In the genomic region with DNA sequence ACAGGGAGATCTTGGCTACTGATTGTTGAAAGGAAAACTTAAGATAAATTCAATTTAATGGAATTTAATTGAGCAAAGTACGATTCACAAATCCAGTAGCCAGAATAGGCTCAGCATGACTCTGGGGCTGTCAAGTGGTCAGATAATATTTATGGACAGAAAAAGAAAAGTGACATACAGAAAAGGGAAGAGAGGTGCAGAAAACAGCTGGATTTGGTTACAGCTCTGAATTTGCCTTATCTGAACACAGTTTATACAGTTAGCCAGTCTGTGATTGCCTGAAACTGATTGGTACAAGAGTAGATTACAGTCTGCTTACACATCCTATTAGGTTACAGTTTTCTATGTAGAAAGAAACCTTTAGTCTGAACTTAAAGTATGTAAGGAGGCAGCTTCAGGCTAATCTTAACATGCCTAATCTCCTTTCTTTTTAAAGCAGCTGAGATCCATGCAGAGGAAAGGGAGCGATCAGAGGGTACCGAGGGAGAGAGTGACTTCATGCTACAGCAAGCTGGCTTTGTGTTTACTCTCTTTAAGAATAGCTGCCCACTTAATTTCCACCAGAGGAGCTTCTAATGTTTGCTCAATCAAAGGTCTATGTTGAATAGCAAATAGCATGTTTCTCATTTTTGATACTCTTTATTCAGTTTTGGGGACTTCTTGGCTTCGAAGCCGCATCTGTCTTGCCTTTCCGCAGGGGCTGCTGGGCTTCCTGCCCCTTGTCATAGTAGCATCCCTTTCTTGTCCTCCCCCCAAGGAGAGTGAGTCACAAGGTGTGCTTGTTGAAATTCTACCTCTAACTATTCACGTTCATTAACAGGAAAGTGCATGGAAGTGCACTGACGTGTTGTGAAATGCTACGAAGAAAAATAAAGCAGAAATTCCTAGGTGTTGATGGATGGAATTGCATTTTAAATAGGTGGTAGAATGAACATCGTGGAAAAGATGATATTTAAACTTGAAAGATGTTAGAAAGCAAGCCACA, we compare ENCODE assay signal across 13 cellular contexts.
DNase-seq lines count a peak whose midpoint lies in the region; ATAC-seq and TF ChIP-seq lines count a peak whose summit lies in the region.
"Had no signal": no experiment of that assay in that cellular context is flagged by ENCODE, and none has a peak within 500 bp of the region (broad histone marks: within the 10 kb centered on the region; RNA-seq: fewer than 3 reads in every experiment).

No MANE protein-coding gene starts in this region.

- no peak for DNase-seq in GM23338 (ENCODE audit: low spot score)
- peak; percentile 29 for DNase-seq in WERI-Rb-1
- DNase-seq in neural progenitor cell (ENCODE audit: low spot score) = peak; percentile 4
- no peak for DNase-seq in H4 (ENCODE audit: low spot score)
- DNase-seq: CD8-positive, alpha-beta memory T cell; EL; HCEC 1CT; NCI-H1092 treated with DMSO at 0.1 percent for 48 hours; NCI-H187 treated with DMSO at 0.1 percent for 48 hours; T-cell had no signal

- no peaks in the 10 kb centered on the region for H3K79me2 ChIP-seq in GM23338 (replicated peaks; ENCODE audit: insufficient read depth)
- no peaks in the 10 kb centered on the region for H3K79me2 ChIP-seq in Loucy (ENCODE audit: insufficient read depth, low read length)
- no peaks in the 10 kb centered on the region for H3K79me2 ChIP-seq in neural progenitor cell (ENCODE audit: low read depth)

- H3K4me1 Mint-ChIP-seq in GM23338 (peaks cover 4% of the 10 kb centered on the region; the same call in 2 of the 3 replicates), neural progenitor cell (peaks cover 24% of the 10 kb centered on the region)
- H3K4me1 Mint-ChIP-seq: CD8-positive, alpha-beta memory T cell; T-cell had no signal

- H3K9me2 ChIP-seq in GM23338 (ENCODE audit: insufficient read depth) (no peaks in the 10 kb centered on the region), Loucy (replicated peaks; ENCODE audit: low read depth, low read length) (no peaks in the 10 kb centered on the region)

- H3K9me3 Mint-ChIP-seq in GM23338 = peaks cover 8% of the 10 kb centered on the region; the same call in 2 of the 3 replicates
- H3K9me3 Mint-ChIP-seq in neural progenitor cell = no peaks in the 10 kb centered on the region
- H3K9me3 Mint-ChIP-seq: CD8-positive, alpha-beta memory T cell; T-cell had no signal

- H3K4me3 Mint-ChIP-seq in GM23338 = no peak overlapping the region
- H3K4me3 Mint-ChIP-seq in neural progenitor cell = no peak overlapping the region
- H3K4me3 Mint-ChIP-seq: CD8-positive, alpha-beta memory T cell; T-cell had no signal

- H3K36me3 Mint-ChIP-seq in GM23338 (ENCODE audit: low read depth) (no peaks in the 10 kb centered on the region), neural progenitor cell (no peaks in the 10 kb centered on the region)
- H3K36me3 Mint-ChIP-seq: CD8-positive, alpha-beta memory T cell; T-cell had no signal

- H3K4me2 ChIP-seq in GM23338 = no peak overlapping the region
- H3K4me2 ChIP-seq in Loucy (ENCODE audit: low read depth, low read length, poor library complexity, severe bottlenecking) = no peak overlapping the region
- no peak overlapping the region for H3K4me2 ChIP-seq in neural progenitor cell

- H3K27ac Mint-ChIP-seq in GM23338 (no peak overlapping the region), neural progenitor cell (peak overlapping the region; percentile 2)
- H3K27ac Mint-ChIP-seq: CD8-positive, alpha-beta memory T cell; T-cell had no signal

- TF ChIP-seq CTCF in GM23338 (conservative IDR thresholded peaks at IDR 0.05; ENCODE audit: low read depth in 2 of 2) = no peak
- TF ChIP-seq CTCF in Loucy (conservative IDR thresholded peaks at IDR 0.05; ENCODE audit: low read length) = no peak
- TF ChIP-seq CTCF in WERI-Rb-1 (IDR thresholded peaks at IDR 0.05; ENCODE audit: low read depth, low read length) = no peak
- no peak for TF ChIP-seq CTCF in neural progenitor cell (IDR thresholded peaks at IDR 0.05)

- ATAC-seq in GM23338 (no peak), GM18498 (IDR thresholded peaks at IDR 0.05; ENCODE audit: unreplicated experiment) (no peak), GM18868 (IDR thresholded peaks at IDR 0.05; ENCODE audit: unreplicated experiment) (no peak)
- ATAC-seq: T-cell had no signal

- H3K4me3 ChIP-seq in GM23338 = no peak overlapping the region
- H3K4me3 ChIP-seq in Loucy (ENCODE audit: low read length, poor library complexity, severe bottlenecking) = no peak overlapping the region
- no peak overlapping the region for H3K4me3 ChIP-seq in WERI-Rb-1 (ENCODE audit: low read depth, low read length)
- no peak overlapping the region for H3K4me3 ChIP-seq in neural progenitor cell

- H3K27me3 Mint-ChIP-seq in GM23338 (ENCODE audit: insufficient read depth, low read depth, poor library complexity) (no peaks in the 10 kb centered on the region), neural progenitor cell (ENCODE audit: insufficient read depth, low read depth) (peaks cover 3% of the 10 kb centered on the region)
- H3K27me3 Mint-ChIP-seq: CD8-positive, alpha-beta memory T cell; T-cell had no signal

- no peaks in the 10 kb centered on the region for H3K36me3 ChIP-seq in GM23338 (ENCODE audit: insufficient read depth)
- H3K36me3 ChIP-seq in Loucy (ENCODE audit: insufficient read depth, low read length) = no peaks in the 10 kb centered on the region
- H3K36me3 ChIP-seq in WERI-Rb-1 = no peaks in the 10 kb centered on the region
- H3K36me3 ChIP-seq in neural progenitor cell = no peaks in the 10 kb centered on the region

- H2AFZ ChIP-seq in GM23338 (peak overlapping the region; percentile 60), Loucy (ENCODE audit: low read length) (peak overlapping the region; percentile 36; the same call in 1 of the 2 replicates), neural progenitor cell (replicated peaks) (peak overlapping the region; percentile 40)

- H3K9me3 ChIP-seq in Loucy (ENCODE audit: insufficient read depth, low read depth, low read length) (no peaks in the 10 kb centered on the region), WERI-Rb-1 (ENCODE audit: severe bottlenecking) (no peaks in the 10 kb centered on the region), neural progenitor cell (ENCODE audit: low read depth) (no peaks in the 10 kb centered on the region)

- H4K20me1 ChIP-seq in GM23338 (replicated peaks; ENCODE audit: insufficient read depth) (no peaks in the 10 kb centered on the region), Loucy (ENCODE audit: insufficient read depth, low read length, poor library complexity, severe bottlenecking) (no peaks in the 10 kb centered on the region), neural progenitor cell (ENCODE audit: low read depth) (no peaks in the 10 kb centered on the region)

- H3K4me1 ChIP-seq in GM23338 (ENCODE audit: insufficient read depth) = no peaks in the 10 kb centered on the region; the same call in 1 of the 2 replicates
- H3K4me1 ChIP-seq in Loucy (ENCODE audit: insufficient read depth, low read length, poor library complexity, severe bottlenecking) = no peaks in the 10 kb centered on the region
- no peaks in the 10 kb centered on the region for H3K4me1 ChIP-seq in neural progenitor cell

- no peak overlapping the region for H3K9ac ChIP-seq in Loucy (ENCODE audit: low read depth, low read length, poor library complexity, severe bottlenecking)
- no peak overlapping the region for H3K9ac ChIP-seq in neural progenitor cell

- no peaks in the 10 kb centered on the region for H3F3A ChIP-seq in GM23338 (replicated peaks; ENCODE audit: low read depth)
- H3F3A ChIP-seq in Loucy (ENCODE audit: low read depth) = no peaks in the 10 kb centered on the region
- H3F3A ChIP-seq in neural progenitor cell (ENCODE audit: low read depth) = no peaks in the 10 kb centered on the region

- H3K27ac ChIP-seq in GM23338 (ENCODE audit: low read depth) = no peak overlapping the region
- no peak overlapping the region for H3K27ac ChIP-seq in WERI-Rb-1
- H3K27ac ChIP-seq in neural progenitor cell = no peak overlapping the region

- no peaks in the 10 kb centered on the region for H3K27me3 ChIP-seq in GM23338 (ENCODE audit: insufficient read depth)
- H3K27me3 ChIP-seq in Loucy (ENCODE audit: insufficient read depth, low read length, poor library complexity, severe bottlenecking) = no peaks in the 10 kb centered on the region
- no peaks in the 10 kb centered on the region for H3K27me3 ChIP-seq in WERI-Rb-1 (ENCODE audit: insufficient read depth, low read depth, severe bottlenecking)
- H3K27me3 ChIP-seq in neural progenitor cell = no peaks in the 10 kb centered on the region

TF ChIP-seq in GM23338, 12 proteins besides CTCF, POLR2A, EP300 and RAD21 (continues in another document):
- TF ChIP-seq, protein P1, sequence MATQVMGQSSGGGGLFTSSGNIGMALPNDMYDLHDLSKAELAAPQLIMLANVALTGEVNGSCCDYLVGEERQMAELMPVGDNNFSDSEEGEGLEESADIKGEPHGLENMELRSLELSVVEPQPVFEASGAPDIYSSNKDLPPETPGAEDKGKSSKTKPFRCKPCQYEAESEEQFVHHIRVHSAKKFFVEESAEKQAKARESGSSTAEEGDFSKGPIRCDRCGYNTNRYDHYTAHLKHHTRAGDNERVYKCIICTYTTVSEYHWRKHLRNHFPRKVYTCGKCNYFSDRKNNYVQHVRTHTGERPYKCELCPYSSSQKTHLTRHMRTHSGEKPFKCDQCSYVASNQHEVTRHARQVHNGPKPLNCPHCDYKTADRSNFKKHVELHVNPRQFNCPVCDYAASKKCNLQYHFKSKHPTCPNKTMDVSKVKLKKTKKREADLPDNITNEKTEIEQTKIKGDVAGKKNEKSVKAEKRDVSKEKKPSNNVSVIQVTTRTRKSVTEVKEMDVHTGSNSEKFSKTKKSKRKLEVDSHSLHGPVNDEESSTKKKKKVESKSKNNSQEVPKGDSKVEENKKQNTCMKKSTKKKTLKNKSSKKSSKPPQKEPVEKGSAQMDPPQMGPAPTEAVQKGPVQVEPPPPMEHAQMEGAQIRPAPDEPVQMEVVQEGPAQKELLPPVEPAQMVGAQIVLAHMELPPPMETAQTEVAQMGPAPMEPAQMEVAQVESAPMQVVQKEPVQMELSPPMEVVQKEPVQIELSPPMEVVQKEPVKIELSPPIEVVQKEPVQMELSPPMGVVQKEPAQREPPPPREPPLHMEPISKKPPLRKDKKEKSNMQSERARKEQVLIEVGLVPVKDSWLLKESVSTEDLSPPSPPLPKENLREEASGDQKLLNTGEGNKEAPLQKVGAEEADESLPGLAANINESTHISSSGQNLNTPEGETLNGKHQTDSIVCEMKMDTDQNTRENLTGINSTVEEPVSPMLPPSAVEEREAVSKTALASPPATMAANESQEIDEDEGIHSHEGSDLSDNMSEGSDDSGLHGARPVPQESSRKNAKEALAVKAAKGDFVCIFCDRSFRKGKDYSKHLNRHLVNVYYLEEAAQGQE (IDR thresholded peaks at IDR 0.05; ENCODE audit: unreplicated experiment) = no peak
- TF ChIP-seq CREB1 (CRISPR knock-in tag; IDR thresholded peaks at IDR 0.05; ENCODE audit: low read depth) (no peak), ZNF114 (CRISPR knock-in tag; IDR thresholded peaks at IDR 0.05) (no peak), POLR2AphosphoS5 (IDR thresholded peaks at IDR 0.05; ENCODE audit: low read depth) (no peak)

Comparison
In these comparisons a context has a peak if more than half of its experiments do, and no peak if none do; other contexts are left out.
1. DNase-seq: peak in WERI-Rb-1 (single experiment) and neural progenitor cell (single experiment); none in GM23338 (single experiment) and H4 (single experiment).
2. Peak in every context shown above with its lines, with median percentiles within 50 percentile points of each other: H2AFZ ChIP-seq.